ENCODE assay signal across 23 cellular contexts in genomic region chr12:14879222-14879933, GRCh38. TPM values are rescaled to one million over a fixed set of nuclear protein-coding genes. Genes with fewer than 3 reads are reported as not detected.
"Had no signal": no experiment of that assay in that cellular context is flagged by ENCODE, and none has a peak within 500 bp of the region (broad histone marks: within the 10 kb centered on the region; RNA-seq: fewer than 3 reads in every experiment).

No MANE protein-coding gene starts in this region.

- H3K4me1 ChIP-seq: neural progenitor cell had no signal

- ATAC-seq: activated CD8-positive, alpha-beta memory T cell treated with anti-CD3 and anti-CD28 coated beads, Interleukin-2, amount 10 ng/mL, durations not matched to agents 7 days and 5 days; stimulated activated effector memory CD8-positive, alpha-beta T cell treated with anti-CD3 and anti-CD28 coated beads, Interleukin-12 subunit alpha, Interleukin-12 subunit beta, amount 100 ng/mL, for 72 hours had no signal

- H3K9me3 Mint-ChIP-seq: brain; dendritic cell treated with granulocyte-macrophage colony-stimulating factor and Interleukin-4, amounts not matched to agents 40 ng/mL and 50 ng/mL, for 4 days; immature natural killer cell; neural progenitor cell; stimulated activated effector memory CD8-positive, alpha-beta T cell treated with anti-CD3 and anti-CD28 coated beads, Interleukin-12 subunit alpha, Interleukin-12 subunit beta, amount 100 ng/mL, for 72 hours had no signal

- H3K27me3 Mint-ChIP-seq: activated CD8-positive, alpha-beta memory T cell treated with anti-CD3 and anti-CD28 coated beads, Interleukin-2, amount 10 ng/mL, durations not matched to agents 7 days and 5 days; brain had no signal

- H3K36me3 ChIP-seq: neural progenitor cell had no signal

- H2AFZ ChIP-seq: neural progenitor cell had no signal

- H3K27ac Mint-ChIP-seq: activated CD8-positive, alpha-beta memory T cell treated with anti-CD3 and anti-CD28 coated beads, Interleukin-2, amount 10 ng/mL, durations not matched to agents 7 days and 5 days; dendritic cell treated with granulocyte-macrophage colony-stimulating factor and Interleukin-4, amounts not matched to agents 40 ng/mL and 50 ng/mL, for 4 days; immature natural killer cell; neural progenitor cell; stimulated activated effector memory CD8-positive, alpha-beta T cell treated with anti-CD3 and anti-CD28 coated beads, Interleukin-12 subunit alpha, Interleukin-12 subunit beta, amount 100 ng/mL, for 72 hours had no signal

- H3K4me2 ChIP-seq: neural progenitor cell had no signal

- DNase-seq: activated CD4-positive, alpha-beta T cell treated with anti-CD3 and anti-CD28 coated beads for 1 hour; activated CD4-positive, alpha-beta T cell treated with anti-CD3 and anti-CD28 coated beads, Interleukin-2, amount 50 U/mL, for 4 hours; activated CD8-positive, alpha-beta memory T cell treated with anti-CD3 and anti-CD28 coated beads, Interleukin-2, amount 10 ng/mL, durations not matched to agents 7 days and 5 days; activated naive CD4-positive, alpha-beta T cell treated with anti-CD3 and anti-CD28 coated beads, Interleukin-2, amount 50 U/mL, for 16 hours; activated T-cell treated with anti-CD3 and anti-CD28 coated beads, Interleukin-2, amount 50 U/mL, for 1 hour; amniotic stem cell; cerebellar nuclear complex; effector memory CD4-positive, alpha-beta T cell; heart left ventricle; immature natural killer cell; midbrain; stimulated activated CD4-positive, alpha-beta T cell treated with anti-CD3 and anti-CD28 coated beads, Interleukin-12 subunit alpha, Interleukin-12 subunit beta, amount 100 ng/mL, for 4 hours had no signal

- H3K9me3 ChIP-seq: heart left ventricle had no signal

- H3K4me1 Mint-ChIP-seq: neural progenitor cell had no signal

- H3K27ac ChIP-seq: epithelial cell of prostate, heart left ventricle, neural progenitor cell had no signal

- H3K9ac ChIP-seq: neural progenitor cell had no signal

- H3K4me3 Mint-ChIP-seq: activated CD8-positive, alpha-beta memory T cell treated with anti-CD3 and anti-CD28 coated beads, Interleukin-2, amount 10 ng/mL, durations not matched to agents 7 days and 5 days; dendritic cell treated with granulocyte-macrophage colony-stimulating factor and Interleukin-4, amounts not matched to agents 40 ng/mL and 50 ng/mL, for 4 days; immature natural killer cell; neural progenitor cell; stimulated activated effector memory CD8-positive, alpha-beta T cell treated with anti-CD3 and anti-CD28 coated beads, Interleukin-12 subunit alpha, Interleukin-12 subunit beta, amount 100 ng/mL, for 72 hours had no signal

- H3K36me3 Mint-ChIP-seq: brain; immature natural killer cell; neural progenitor cell; stimulated activated effector memory CD8-positive, alpha-beta T cell treated with anti-CD3 and anti-CD28 coated beads, Interleukin-12 subunit alpha, Interleukin-12 subunit beta, amount 100 ng/mL, for 72 hours had no signal

- H3K4me3 ChIP-seq: heart left ventricle, lung, neural progenitor cell had no signal

- H3K27me3 ChIP-seq: heart left ventricle, neural progenitor cell had no signal

RNA-seq across cellular contexts. Expression of gene MGP, which starts 6.3 kb away (rescaled TPM):
- total RNA-seq: activated CD8-positive, alpha-beta memory T cell treated with anti-CD3 and anti-CD28 coated beads, Interleukin-2, amount 10 ng/mL, durations not matched to agents 7 days and 5 days; myocyte had no signal

RNA-seq across cellular contexts. Expression of gene ART4, which starts 36.1 kb away (rescaled TPM):
- total RNA-seq: activated CD8-positive, alpha-beta memory T cell treated with anti-CD3 and anti-CD28 coated beads, Interleukin-2, amount 10 ng/mL, durations not matched to agents 7 days and 5 days; fibroblast of lung; frontal cortex; myocyte; osteocyte; T-helper 1 cell treated with Interleukin-12 subunit alpha and Interleukin-12 subunit beta and Interleukin-4 antibody, amounts not matched to agents 30 ng/mL and 1 ng/mL, for 36 hours had no signal
- polyA plus RNA-seq: fibroblast of lung, immature natural killer cell had no signal

RNA-seq across cellular contexts. Expression of gene ERP27, which starts 59.0 kb away (rescaled TPM):
- total RNA-seq: frontal cortex, myocyte had no signal
